ENCODE assay signal across 24 cellular contexts in the genomic region with DNA sequence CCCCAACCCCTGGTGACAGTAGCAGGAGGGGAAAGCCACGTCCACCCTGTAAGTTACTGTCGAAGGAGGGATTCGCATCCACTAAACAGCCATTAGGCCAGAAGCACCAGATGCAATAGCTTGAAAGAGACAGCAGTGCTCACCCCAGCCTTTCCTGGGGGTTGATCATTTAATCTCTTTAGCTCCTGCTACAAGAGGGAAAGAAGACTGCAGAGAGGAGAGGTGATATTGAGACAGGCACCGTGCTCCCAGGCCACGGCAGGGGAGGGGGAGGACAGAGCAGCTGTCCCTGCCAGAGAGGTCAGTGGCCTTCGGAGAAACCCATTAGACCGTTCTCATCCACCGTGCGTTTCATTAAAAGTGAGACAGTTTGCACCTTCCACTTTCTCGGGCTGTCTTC.
"Had no signal": no experiment of that assay in that cellular context is flagged by ENCODE, and none has a peak within 500 bp of the region (broad histone marks: within the 10 kb centered on the region; RNA-seq: fewer than 3 reads in every experiment).

No MANE protein-coding gene starts in this region.

- DNase-seq: dermis blood vessel endothelial cell; effector memory CD8-positive, alpha-beta T cell; erythroblast; esophagus squamous epithelium; foreskin melanocyte; hypothalamus; immature natural killer cell; islet precursor cell; natural killer cell; pancreas; right lobe of liver; small intestine; stimulated activated CD4-positive, alpha-beta T cell treated with anti-CD3 and anti-CD28 coated beads, Interleukin-15, amount 100 ng/mL, for 24 hours; stimulated activated CD4-positive, alpha-beta T cell treated with anti-CD3 and anti-CD28 coated beads, Interleukin-2, amount 100 ng/mL, for 48 hours; stimulated activated naive CD4-positive, alpha-beta T cell treated with Interleukin-2 at 50 U/mL for 16 hours; stomach; thyroid gland; trophoblast cell had no signal

- H3K36me3 Mint-ChIP-seq: immature natural killer cell, memory B cell, natural killer cell had no signal

- H3K9me3 ChIP-seq: esophagus squamous epithelium, neutrophil, pancreas, right lobe of liver, stomach, thyroid gland, vagina had no signal

- H3K4me1 ChIP-seq: pancreas, right lobe of liver, thyroid gland had no signal

- H3K9me3 Mint-ChIP-seq: effector memory CD8-positive, alpha-beta T cell; immature natural killer cell; memory B cell; natural killer cell had no signal

- H3K27me3 ChIP-seq: esophagus squamous epithelium, pancreas, right lobe of liver, stomach, thyroid gland, vagina had no signal

- H3K4me1 Mint-ChIP-seq: immature natural killer cell, memory B cell, natural killer cell had no signal

- H3K4me3 Mint-ChIP-seq: effector memory CD8-positive, alpha-beta T cell; immature natural killer cell; memory B cell; natural killer cell had no signal

- H3K27ac Mint-ChIP-seq: effector memory CD8-positive, alpha-beta T cell; immature natural killer cell; memory B cell; natural killer cell had no signal

- H3K4me3 ChIP-seq: coronary artery, esophagus squamous epithelium, lung, pancreas, right lobe of liver, stomach, thyroid gland, vagina had no signal

- H3K36me3 ChIP-seq: esophagus squamous epithelium, neutrophil, pancreas, right lobe of liver, stomach, thyroid gland, vagina had no signal

- H3K27ac ChIP-seq: coronary artery, esophagus squamous epithelium, neutrophil, pancreas, right lobe of liver, stomach, thyroid gland, vagina had no signal

- ATAC-seq: effector memory CD8-positive, alpha-beta T cell; left lobe of liver; natural killer cell; pancreas; right lobe of liver had no signal
